8 cellular contexts compared by ENCODE assay signal in the genomic region with DNA sequence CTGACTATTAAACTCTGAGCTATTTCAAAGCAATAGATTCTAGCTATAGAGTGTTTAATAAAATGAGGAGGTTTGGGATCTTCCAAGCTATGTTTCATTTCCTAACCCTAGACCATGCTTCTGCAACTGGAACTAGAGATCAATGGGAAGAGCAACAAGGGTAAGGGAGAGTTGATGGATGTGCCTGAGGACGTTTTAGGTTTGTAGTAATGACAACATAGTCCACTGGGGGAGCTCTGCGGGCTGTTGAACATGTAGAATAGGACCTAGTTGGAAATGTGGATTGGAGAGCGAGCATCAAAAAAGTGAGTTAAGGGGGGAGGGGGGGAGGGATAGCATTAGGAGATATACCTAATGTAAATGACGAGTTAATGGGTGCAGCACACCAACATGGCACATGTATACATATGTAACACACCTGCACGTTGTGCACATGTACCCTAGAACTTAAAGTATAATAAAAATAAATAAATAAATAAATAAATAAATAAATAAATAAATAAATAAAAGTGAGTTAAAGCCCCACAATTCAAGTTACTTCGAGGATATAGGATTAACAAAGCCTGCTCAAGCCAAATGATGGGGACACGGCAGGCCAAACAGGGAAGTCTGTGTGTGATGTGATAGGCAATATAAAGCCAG.
DNase-seq lines count a peak whose midpoint lies in the region; ATAC-seq and TF ChIP-seq lines count a peak whose summit lies in the region.
"Not testable (repeated sequence)": the region's sequence is repeated elsewhere in the genome, so short reads cannot be mapped to it uniquely, and the experiment has no call there.

No MANE protein-coding gene starts in this region.

- not testable (repeated sequence) for BruUV-seq in Panc1 (replicated peaks; lab: Mats Ljungman, UMichigan)

- H3K4me1 ChIP-seq in Panc1 (ENCODE audit: control insufficient read depth, insufficient read depth, low read length) = not testable (repeated sequence)
- peaks cover 25% of the 10 kb centered on the region for H3K4me1 ChIP-seq in mucosa of descending colon (ENCODE audit: low read depth)

- CTCF ChIA-PET in Panc1 (lab: Charles Lee) = interaction anchor here (0.6 kb wide), 1 partner anchor 345 kb away, joined by 3 read pairs; no protein-coding TSS in a partner anchor
- CTCF ChIA-PET in activated naive CD4-positive, alpha-beta T cell treated with anti-CD3 and anti-CD28 coated beads for 36 hours (lab: Charles Lee) = interaction anchor here (0.7 to 1.9 kb wide), 10 partner anchors 9 to 346 kb away, joined by 3 to 5 read pairs (median 4); partner anchors contain the start of gene HES1

- H3K4me3 ChIP-seq in Panc1 (ENCODE audit: low read depth in 2 of 2, low read length in 2 of 2); fibroblast of villous mesenchyme (ENCODE audit: low read depth, low read length); mucosa of descending colon: not testable (repeated sequence)

- not testable (repeated sequence) for H3K27me3 ChIP-seq in Panc1 (ENCODE audit: control insufficient read depth, insufficient read depth, low read length)

- not testable (repeated sequence) for H3K9me3 Mint-ChIP-seq in activated naive CD4-positive, alpha-beta T cell treated with anti-CD3 and anti-CD28 coated beads for 36 hours; type B pancreatic cell

- peak; percentile 77 for TF ChIP-seq CTCF in Panc1 (IDR thresholded peaks at IDR 0.05)
- peak; percentile 64 for TF ChIP-seq CTCF in fibroblast of villous mesenchyme (IDR thresholded peaks at IDR 0.05; ENCODE audit: insufficient read depth, low read depth, low read length)
- TF ChIP-seq CTCF in mucosa of descending colon (IDR thresholded peaks at IDR 0.05) = peak; percentile 14
- TF ChIP-seq CTCF in type B pancreatic cell (conservative IDR thresholded peaks at IDR 0.05) = peak; percentile 72

- H3K4me3 Mint-ChIP-seq in activated naive CD4-positive, alpha-beta T cell treated with anti-CD3 and anti-CD28 coated beads for 36 hours = not testable (repeated sequence)
- peak overlapping the region; percentile 3 for H3K4me3 Mint-ChIP-seq in type B pancreatic cell

- H3K27ac Mint-ChIP-seq in activated naive CD4-positive, alpha-beta T cell treated with anti-CD3 and anti-CD28 coated beads for 36 hours; type B pancreatic cell: not testable (repeated sequence)

- not testable (repeated sequence) for H3K36me3 ChIP-seq in Panc1 (ENCODE audit: control insufficient read depth, insufficient read depth, low read length); mucosa of descending colon (ENCODE audit: low read depth)

- DNase-seq in EL = peak; percentile 50
- peak; percentile 13 to 57 (median 17) for DNase-seq in NCI-H1417 (lab: John Stamatoyannopoulos, UW)
- peak; percentile 39 for DNase-seq in Panc1 (ENCODE audit: low read depth, low spot score)
- peak; percentile 64 for DNase-seq in activated naive CD4-positive, alpha-beta T cell treated with anti-CD3 and anti-CD28 coated beads for 36 hours
- peak; percentile 65 for DNase-seq in fibroblast of villous mesenchyme (ENCODE audit: low read depth)
- peak in 1 of 3 donors; percentile 76 for DNase-seq in mucosa of descending colon
- DNase-seq in type B pancreatic cell (ENCODE audit: extremely low spot score, unreplicated experiment) = not testable (repeated sequence)

- H3K27me3 Mint-ChIP-seq in activated naive CD4-positive, alpha-beta T cell treated with anti-CD3 and anti-CD28 coated beads for 36 hours (ENCODE audit: low read depth) = peaks cover 18% of the 10 kb centered on the region
- H3K27me3 Mint-ChIP-seq in type B pancreatic cell = not testable (repeated sequence)

- H3K9me3 ChIP-seq in Panc1 (ENCODE audit: control insufficient read depth, insufficient read depth, low read depth, low read length); mucosa of descending colon: not testable (repeated sequence)

- H3K36me3 Mint-ChIP-seq in activated naive CD4-positive, alpha-beta T cell treated with anti-CD3 and anti-CD28 coated beads for 36 hours (ENCODE audit: low read depth); type B pancreatic cell: not testable (repeated sequence)

- H3K4me1 Mint-ChIP-seq in activated naive CD4-positive, alpha-beta T cell treated with anti-CD3 and anti-CD28 coated beads for 36 hours (ENCODE audit: low read depth) = peaks cover 18% of the 10 kb centered on the region
- H3K4me1 Mint-ChIP-seq in type B pancreatic cell (ENCODE audit: unreplicated experiment) = peaks cover 48% of the 10 kb centered on the region

- peak; percentile 54 for ATAC-seq in HG02759 (IDR thresholded peaks at IDR 0.05; ENCODE audit: unreplicated experiment)
- peak; percentile 85 for ATAC-seq in Panc1
- ATAC-seq in mucosa of descending colon = peak; percentile 59

- intact Hi-C loops in Panc1 (cut with micrococcal nuclease; ENCODE audit: unreplicated experiment) = loop anchor here (10.0 kb wide), 1 partner anchor 165 kb away; the partner anchor contains the start of gene HES1
- intact Hi-C loops in activated naive CD4-positive, alpha-beta T cell treated with anti-CD3 and anti-CD28 coated beads for 36 hours (cut with micrococcal nuclease) = loop anchor here (2.0 to 10.0 kb wide), 5 partner anchors 101 to 1075 kb away; partner anchors contain the start of gene HES1
- intact Hi-C loops in mucosa of descending colon (cut with DNase I, micrococcal nuclease) = not testable (repeated sequence)

- POLR2A ChIA-PET in Panc1 (lab: Charles Lee) = interaction anchor here (0.6 kb wide), 1 partner anchor 8 kb away, joined by 3 read pairs; no protein-coding TSS in a partner anchor

- in situ Hi-C loops in Panc1 (cut with HindIII; ENCODE audit: low pct_unique_long_range_greater_than_20kb, low sequenced_read_pairs) = not testable (repeated sequence)

- not testable (repeated sequence) for H3K27ac ChIP-seq in Panc1 (ENCODE audit: low read length)

Comparison
In these comparisons a context has a peak if more than half of its experiments do, and no peak if none do; other contexts are left out.
1. CTCF ChIP-seq: peak in every context shown above with its lines; median percentile 77 in Panc1; 72 in type B pancreatic cell; 64 in fibroblast of villous mesenchyme; 14 in mucosa of descending colon.